Comparison of ENCODE assay signal across 10 cellular contexts in the genomic region with DNA sequence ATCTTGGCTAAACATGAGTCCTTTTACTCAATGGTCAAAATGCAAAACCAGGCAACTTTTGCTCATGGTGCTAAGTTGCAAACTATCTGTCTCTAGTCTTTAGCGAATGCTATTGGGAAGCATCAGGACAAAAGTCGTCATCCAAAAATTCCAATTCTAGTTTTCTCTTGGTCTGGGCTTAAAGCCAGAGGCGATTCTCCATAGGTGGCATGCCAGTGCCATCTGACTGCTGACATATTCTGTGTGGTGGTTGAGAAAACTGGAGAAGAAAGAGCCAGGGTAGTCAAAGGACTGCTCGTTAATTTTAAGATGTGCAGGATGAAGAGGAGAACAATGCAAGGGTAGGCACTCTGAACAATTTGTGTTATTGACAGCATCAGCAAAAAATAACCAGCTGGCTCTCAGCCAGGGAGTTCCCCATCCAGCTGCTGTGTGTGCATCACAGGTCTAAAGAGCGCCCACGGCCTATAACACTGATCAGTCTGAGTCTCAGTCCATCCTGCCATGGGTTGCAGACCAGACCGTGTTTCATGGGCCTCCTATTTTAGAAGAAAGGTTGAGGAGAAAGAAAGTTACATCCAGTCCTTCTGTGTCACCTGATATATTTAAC.
DNase-seq lines count a peak whose midpoint lies in the region; ATAC-seq lines count a peak whose summit lies in the region.
"Had no signal": no experiment of that assay in that cellular context is flagged by ENCODE, and none has a peak within 500 bp of the region (broad histone marks: within the 10 kb centered on the region; RNA-seq: fewer than 3 reads in every experiment).

No MANE protein-coding gene starts in this region.

- no peaks in the 10 kb centered on the region for H3K36me3 Mint-ChIP-seq in activated CD4-positive, alpha-beta T cell treated with anti-CD3 and anti-CD28 coated beads for 36 hours (ENCODE audit: low read depth)
- H3K36me3 Mint-ChIP-seq in activated CD4-positive, alpha-beta T cell treated with anti-CD3 and anti-CD28 coated beads, Interleukin-2, amount 10 ng/mL, durations not matched to agents 24 days and 14 days (ENCODE audit: low read depth): no peaks in the 10 kb centered on the region
- no peaks in the 10 kb centered on the region for H3K36me3 Mint-ChIP-seq in stimulated activated effector memory CD8-positive, alpha-beta T cell treated with anti-CD3 and anti-CD28 coated beads, Interleukin-12 subunit alpha, Interleukin-12 subunit beta, amount 100 ng/mL, for 72 hours
- H3K36me3 Mint-ChIP-seq in activated CD8-positive, alpha-beta memory T cell treated with anti-CD3 and anti-CD28 coated beads, Interleukin-2, amount 10 ng/mL, durations not matched to agents 7 days and 5 days: no peaks in the 10 kb centered on the region

- H3K4me3 Mint-ChIP-seq in activated CD4-positive, alpha-beta T cell treated with anti-CD3 and anti-CD28 coated beads for 36 hours: no peak overlapping the region
- H3K4me3 Mint-ChIP-seq in activated CD4-positive, alpha-beta T cell treated with anti-CD3 and anti-CD28 coated beads, Interleukin-2, amount 10 ng/mL, durations not matched to agents 24 days and 14 days: no peak overlapping the region
- no peak overlapping the region for H3K4me3 Mint-ChIP-seq in stimulated activated effector memory CD8-positive, alpha-beta T cell treated with anti-CD3 and anti-CD28 coated beads, Interleukin-12 subunit alpha, Interleukin-12 subunit beta, amount 100 ng/mL, for 72 hours
- H3K4me3 Mint-ChIP-seq in activated CD8-positive, alpha-beta memory T cell treated with anti-CD3 and anti-CD28 coated beads, Interleukin-2, amount 10 ng/mL, durations not matched to agents 7 days and 5 days: no peak overlapping the region

- intact Hi-C loops in activated CD4-positive, alpha-beta T cell treated with anti-CD3 and anti-CD28 coated beads for 36 hours (cut with DNase I, micrococcal nuclease): loop anchor here in 1 of 2 experiments (10.0 kb wide), 1 partner anchor 112 kb away; no protein-coding TSS in a partner anchor
- intact Hi-C loops in activated CD4-positive, alpha-beta T cell treated with anti-CD3 and anti-CD28 coated beads, Interleukin-2, amount 10 ng/mL, durations not matched to agents 24 days and 14 days (cut with micrococcal nuclease): loop anchor here (5.0 to 10.0 kb wide), 3 partner anchors 112 to 682 kb away; a partner anchor contains a TSS

- peak; percentile 48 for DNase-seq in activated CD4-positive, alpha-beta T cell treated with anti-CD3 and anti-CD28 coated beads for 36 hours
- no peak for DNase-seq in activated CD4-positive, alpha-beta T cell treated with anti-CD3 and anti-CD28 coated beads, Interleukin-2, amount 10 ng/mL, durations not matched to agents 24 days and 14 days
- peak; percentile 2 for DNase-seq in activated effector memory CD4-positive, alpha-beta T cell treated with Interleukin-2 at 50 U/mL for 16 hours
- DNase-seq in stimulated activated effector memory CD8-positive, alpha-beta T cell treated with anti-CD3 and anti-CD28 coated beads, Interleukin-12 subunit alpha, Interleukin-12 subunit beta, amount 100 ng/mL, for 72 hours (ENCODE audit: low spot score in 2 of 2): no peak
- DNase-seq in HAP-1 (ENCODE audit: low spot score in 2 of 2) (no peak), SIG-M5 (lab: John Stamatoyannopoulos, UW) (no peak)
- DNase-seq in activated CD8-positive, alpha-beta memory T cell treated with anti-CD3 and anti-CD28 coated beads, Interleukin-2, amount 10 ng/mL, durations not matched to agents 7 days and 5 days: no peak
- DNase-seq: BE2C, colonic mucosa had no signal

- H3K4me3 ChIP-seq in HAP-1: no peak overlapping the region
- H3K4me3 ChIP-seq: colonic mucosa had no signal

- CTCF ChIA-PET in activated CD4-positive, alpha-beta T cell treated with anti-CD3 and anti-CD28 coated beads for 36 hours (lab: Charles Lee): interaction anchor here (0.5 to 1.3 kb wide), 4 partner anchors 264 to 512 kb away, joined by 3 to 4 read pairs (median 3); no protein-coding TSS in a partner anchor
- CTCF ChIA-PET in activated CD8-positive, alpha-beta memory T cell treated with anti-CD3 and anti-CD28 coated beads, Interleukin-2, amount 10 ng/mL, durations not matched to agents 7 days and 5 days (lab: Charles Lee): interaction anchor here (1.1 kb wide), 1 partner anchor 488 kb away, joined by 3 read pairs; no protein-coding TSS in a partner anchor

- no peaks in the 10 kb centered on the region for H3K9me3 Mint-ChIP-seq in activated CD4-positive, alpha-beta T cell treated with anti-CD3 and anti-CD28 coated beads for 36 hours (ENCODE audit: low read depth)
- H3K9me3 Mint-ChIP-seq in activated CD4-positive, alpha-beta T cell treated with anti-CD3 and anti-CD28 coated beads, Interleukin-2, amount 10 ng/mL, durations not matched to agents 24 days and 14 days: no peaks in the 10 kb centered on the region
- H3K9me3 Mint-ChIP-seq in stimulated activated effector memory CD8-positive, alpha-beta T cell treated with anti-CD3 and anti-CD28 coated beads, Interleukin-12 subunit alpha, Interleukin-12 subunit beta, amount 100 ng/mL, for 72 hours: no peaks in the 10 kb centered on the region
- peaks cover 3% of the 10 kb centered on the region for H3K9me3 Mint-ChIP-seq in activated CD8-positive, alpha-beta memory T cell treated with anti-CD3 and anti-CD28 coated beads, Interleukin-2, amount 10 ng/mL, durations not matched to agents 7 days and 5 days (ENCODE audit: low read depth)

- no peaks in the 10 kb centered on the region for H3K36me3 ChIP-seq in HAP-1 (replicated peaks)
- H3K36me3 ChIP-seq: BE2C, colonic mucosa had no signal

- H3K27me3 ChIP-seq in HAP-1 (ENCODE audit: low read depth): no peaks in the 10 kb centered on the region
- H3K27me3 ChIP-seq: BE2C, colonic mucosa had no signal

- peaks cover 2% of the 10 kb centered on the region for H3K27me3 Mint-ChIP-seq in activated CD4-positive, alpha-beta T cell treated with anti-CD3 and anti-CD28 coated beads for 36 hours
- peaks cover 9% of the 10 kb centered on the region for H3K27me3 Mint-ChIP-seq in activated CD4-positive, alpha-beta T cell treated with anti-CD3 and anti-CD28 coated beads, Interleukin-2, amount 10 ng/mL, durations not matched to agents 24 days and 14 days
- H3K27me3 Mint-ChIP-seq in activated CD8-positive, alpha-beta memory T cell treated with anti-CD3 and anti-CD28 coated beads, Interleukin-2, amount 10 ng/mL, durations not matched to agents 7 days and 5 days: peaks cover 13% of the 10 kb centered on the region

- H3K4me1 ChIP-seq in HAP-1: no peaks in the 10 kb centered on the region
- H3K4me1 ChIP-seq: colonic mucosa had no signal

- no peaks in the 10 kb centered on the region for H3K9me3 ChIP-seq in HAP-1
- H3K9me3 ChIP-seq: BE2C, colonic mucosa had no signal

- H3K4me1 Mint-ChIP-seq in activated CD4-positive, alpha-beta T cell treated with anti-CD3 and anti-CD28 coated beads for 36 hours: peaks cover 35% of the 10 kb centered on the region
- peaks cover 36% of the 10 kb centered on the region for H3K4me1 Mint-ChIP-seq in activated CD4-positive, alpha-beta T cell treated with anti-CD3 and anti-CD28 coated beads, Interleukin-2, amount 10 ng/mL, durations not matched to agents 24 days and 14 days
- H3K4me1 Mint-ChIP-seq in stimulated activated effector memory CD8-positive, alpha-beta T cell treated with anti-CD3 and anti-CD28 coated beads, Interleukin-12 subunit alpha, Interleukin-12 subunit beta, amount 100 ng/mL, for 72 hours: peaks cover 29% of the 10 kb centered on the region
- peaks cover 37% of the 10 kb centered on the region for H3K4me1 Mint-ChIP-seq in activated CD8-positive, alpha-beta memory T cell treated with anti-CD3 and anti-CD28 coated beads, Interleukin-2, amount 10 ng/mL, durations not matched to agents 7 days and 5 days

- in situ Hi-C loops in HAP-1 (cut with MboI; ENCODE audit: low sequenced_read_pairs): no loop called here

- ATAC-seq in activated CD4-positive, alpha-beta T cell treated with anti-CD3 and anti-CD28 coated beads for 36 hours: peak; percentile 29
- ATAC-seq in HG03469 (IDR thresholded peaks at IDR 0.05; ENCODE audit: unreplicated experiment): peak; percentile 51
- peak; percentile 50 for ATAC-seq in stimulated activated effector memory CD8-positive, alpha-beta T cell treated with anti-CD3 and anti-CD28 coated beads, Interleukin-12 subunit alpha, Interleukin-12 subunit beta, amount 100 ng/mL, for 72 hours
- ATAC-seq in activated CD8-positive, alpha-beta memory T cell treated with anti-CD3 and anti-CD28 coated beads, Interleukin-2, amount 10 ng/mL, durations not matched to agents 7 days and 5 days: no peak

- H3K27ac Mint-ChIP-seq in activated CD4-positive, alpha-beta T cell treated with anti-CD3 and anti-CD28 coated beads for 36 hours: no peak overlapping the region
- H3K27ac Mint-ChIP-seq in activated CD4-positive, alpha-beta T cell treated with anti-CD3 and anti-CD28 coated beads, Interleukin-2, amount 10 ng/mL, durations not matched to agents 24 days and 14 days: no peak overlapping the region
- no peak overlapping the region for H3K27ac Mint-ChIP-seq in stimulated activated effector memory CD8-positive, alpha-beta T cell treated with anti-CD3 and anti-CD28 coated beads, Interleukin-12 subunit alpha, Interleukin-12 subunit beta, amount 100 ng/mL, for 72 hours
- no peak overlapping the region for H3K27ac Mint-ChIP-seq in activated CD8-positive, alpha-beta memory T cell treated with anti-CD3 and anti-CD28 coated beads, Interleukin-2, amount 10 ng/mL, durations not matched to agents 7 days and 5 days

- POLR2A ChIA-PET in activated CD4-positive, alpha-beta T cell treated with anti-CD3 and anti-CD28 coated beads for 36 hours (lab: Charles Lee): interaction anchor here (1.0 kb wide), 1 partner anchor 458 kb away, joined by 3 read pairs; no protein-coding TSS in a partner anchor

Comparison
In these comparisons a context has a peak if more than half of its experiments do, and no peak if none do; other contexts are left out.
1. DNase-seq: peak in activated CD4-positive, alpha-beta T cell treated with anti-CD3 and anti-CD28 coated beads for 36 hours (single experiment) and activated effector memory CD4-positive, alpha-beta T cell treated with Interleukin-2 at 50 U/mL for 16 hours (single experiment); none in activated CD4-positive, alpha-beta T cell treated with anti-CD3 and anti-CD28 coated beads, Interleukin-2, amount 10 ng/mL, durations not matched to agents 24 days and 14 days (single experiment), stimulated activated effector memory CD8-positive, alpha-beta T cell treated with anti-CD3 and anti-CD28 coated beads, Interleukin-12 subunit alpha, Interleukin-12 subunit beta, amount 100 ng/mL, for 72 hours (0 of 2), HAP-1 (0 of 2), SIG-M5 (single experiment) and activated CD8-positive, alpha-beta memory T cell treated with anti-CD3 and anti-CD28 coated beads, Interleukin-2, amount 10 ng/mL, durations not matched to agents 7 days and 5 days (single experiment).